ENCODE assay signal across 2 cellular contexts in genomic region chr4:891747-892146, GRCh38.
TF ChIP-seq lines count a peak whose summit lies in the region.

No MANE protein-coding gene starts in this region.

TF ChIP-seq in WTC11, 78 proteins besides CTCF, POLR2A, EP300 and RAD21 (continued from another document):
- TF ChIP-seq ZNF512 (CRISPR knock-in tag; IDR thresholded peaks at IDR 0.05; ENCODE audit: borderline replicate concordance) (no peak), ZNF219 (CRISPR knock-in tag; IDR thresholded peaks at IDR 0.05; ENCODE audit: borderline replicate concordance) (no peak), ZNF263 (CRISPR knock-in tag; IDR thresholded peaks at IDR 0.05; ENCODE audit: low read depth) (no peak), PRRX2 (CRISPR knock-in tag; IDR thresholded peaks at IDR 0.05) (no peak), RORB (CRISPR knock-in tag; IDR thresholded peaks at IDR 0.05) (no peak), OVOL2 (CRISPR knock-in tag; IDR thresholded peaks at IDR 0.05; ENCODE audit: borderline replicate concordance) (no peak), TCF7 (CRISPR knock-in tag; IDR thresholded peaks at IDR 0.05; ENCODE audit: low read depth) (no peak), SMAD3 (CRISPR knock-in tag; IDR thresholded peaks at IDR 0.05; ENCODE audit: borderline replicate concordance) (no peak), ZBTB21 (CRISPR knock-in tag; IDR thresholded peaks at IDR 0.05; ENCODE audit: borderline replicate concordance) (no peak), MLX (CRISPR knock-in tag; IDR thresholded peaks at IDR 0.05) (no peak), JAZF1 (CRISPR knock-in tag; IDR thresholded peaks at IDR 0.05) (no peak), ZNF532 (CRISPR knock-in tag; IDR thresholded peaks at IDR 0.05; ENCODE audit: borderline replicate concordance) (no peak), JUN (CRISPR knock-in tag; IDR thresholded peaks at IDR 0.05) (no peak), ZNF423 (CRISPR knock-in tag; IDR thresholded peaks at IDR 0.05) (no peak), ATF2 (CRISPR knock-in tag; IDR thresholded peaks at IDR 0.05; ENCODE audit: borderline replicate concordance, low read depth) (no peak)

TF ChIP-seq in HepG2, 621 proteins besides CTCF, POLR2A, EP300 and RAD21:
- TF ChIP-seq ELK4 (CRISPR knock-in tag; IDR thresholded peaks at IDR 0.05; ENCODE audit: borderline replicate concordance), result no peak
- TF ChIP-seq FUBP1 (CRISPR knock-in tag; IDR thresholded peaks at IDR 0.05; ENCODE audit: borderline replicate concordance), result no peak
- no peak for TF ChIP-seq MXD4 (CRISPR knock-in tag; IDR thresholded peaks at IDR 0.05)
- TF ChIP-seq AGO2 (optimal IDR thresholded peaks at IDR 0.05; ENCODE audit: low read depth, low read length), result peak; percentile 25
- no peak for TF ChIP-seq DNMT3B (CRISPR knock-in tag; conservative IDR thresholded peaks at IDR 0.05)
- peak; percentile 73 for TF ChIP-seq YY1 (IDR thresholded peaks at IDR 0.05; ENCODE audit: insufficient read depth, insufficient replicate concordance, low read depth, low read length)
- TF ChIP-seq THRA (CRISPR knock-in tag; IDR thresholded peaks at IDR 0.05; ENCODE audit: borderline replicate concordance), result no peak
- no peak for TF ChIP-seq HNRNPK (IDR thresholded peaks at IDR 0.05; ENCODE audit: low read depth, low read length, poor library complexity, severe bottlenecking)
- 0 out of 2 replicates have a peak, but pooled peaks have one; percentile 17 for TF ChIP-seq ZNF687 (CRISPR knock-in tag; IDR thresholded peaks at IDR 0.05)
- TF ChIP-seq STAG1 (CRISPR knock-in tag; IDR thresholded peaks at IDR 0.05), result peak; percentile 71
- no peak for TF ChIP-seq ZNF674 (CRISPR knock-in tag; IDR thresholded peaks at IDR 0.05; ENCODE audit: low read depth)
- no peak for TF ChIP-seq ATF4 (CRISPR knock-in tag; IDR thresholded peaks at IDR 0.05)
- TF ChIP-seq MNT (IDR thresholded peaks at IDR 0.05), result no peak
- TF ChIP-seq BRD4 (CRISPR knock-in tag; IDR thresholded peaks at IDR 0.05), result no peak
- no peak for TF ChIP-seq NFE2L1 (CRISPR knock-in tag; IDR thresholded peaks at IDR 0.05; ENCODE audit: borderline replicate concordance)
- TF ChIP-seq ZNF570 (CRISPR knock-in tag; IDR thresholded peaks at IDR 0.05; ENCODE audit: borderline replicate concordance), result no peak
- TF ChIP-seq FOXJ3 (CRISPR knock-in tag; IDR thresholded peaks at IDR 0.05; ENCODE audit: borderline replicate concordance), result no peak
- 0 out of 2 replicates have a peak, but pooled peaks have one; percentile 43 for TF ChIP-seq ZNF788 (CRISPR knock-in tag; IDR thresholded peaks at IDR 0.05; ENCODE audit: borderline replicate concordance)
- no peak for TF ChIP-seq ZNF446 (CRISPR knock-in tag; IDR thresholded peaks at IDR 0.05)
- no peak for TF ChIP-seq SIN3A (IDR thresholded peaks at IDR 0.05; ENCODE audit: borderline replicate concordance, low read depth, low read length)
- TF ChIP-seq KLF9 (CRISPR knock-in tag; IDR thresholded peaks at IDR 0.05; ENCODE audit: low read depth), result no peak
- TF ChIP-seq ZBTB33 (CRISPR knock-in tag; IDR thresholded peaks at IDR 0.05), result peak; percentile 98
- TF ChIP-seq HOXA3 (CRISPR knock-in tag; IDR thresholded peaks at IDR 0.05), result 0 out of 2 replicates have a peak, but pooled peaks have one; percentile 34
